27 cellular contexts compared by ENCODE assay signal in the genomic region with DNA sequence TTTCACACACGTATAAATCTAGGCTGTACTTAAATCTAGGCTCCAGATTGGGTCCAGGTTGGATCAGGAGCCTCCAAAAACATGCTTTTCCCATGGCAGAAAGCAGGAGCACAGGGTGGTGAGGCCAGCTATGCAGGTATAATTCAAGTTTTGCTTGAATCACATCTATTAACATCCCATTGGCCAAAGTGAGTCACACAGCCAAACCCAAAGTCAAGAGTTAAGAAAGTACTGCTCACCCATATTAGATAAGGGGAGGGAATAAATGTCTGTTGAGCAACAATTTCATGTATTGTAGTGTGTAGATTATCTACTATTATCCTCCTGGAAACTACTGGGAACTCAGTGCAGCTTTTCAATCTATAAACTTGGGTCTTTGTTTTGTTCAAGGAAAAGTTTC. TPM values are rescaled to one million over a fixed set of nuclear protein-coding genes. Genes with fewer than 3 reads are reported as not detected.
"Had no signal": no experiment of that assay in that cellular context is flagged by ENCODE, and none has a peak within 500 bp of the region (broad histone marks: within the 10 kb centered on the region; RNA-seq: fewer than 3 reads in every experiment).

No MANE protein-coding gene starts in this region.

- ATAC-seq: effector memory CD8-positive, alpha-beta T cell; left cardiac atrium; sciatic nerve; stimulated activated memory B cell treated with anti-CD40 and anti-IgM and Interleukin-4, amounts not matched to agents 10 μg/mL and 1 μg/mL and 100 μg/mL, for 72 hours had no signal

- H3K4me1 Mint-ChIP-seq: immature natural killer cell; naive B cell; stimulated activated memory B cell treated with anti-CD40 and anti-IgM and Interleukin-4, amounts not matched to agents 10 μg/mL and 1 μg/mL and 100 μg/mL, for 72 hours had no signal

- H3K36me3 ChIP-seq: left ventricle myocardium inferior, prostate gland, spleen, transverse colon had no signal

- H3K27me3 Mint-ChIP-seq: dendritic cell treated with granulocyte-macrophage colony-stimulating factor and Interleukin-4, amounts not matched to agents 40 ng/mL and 50 ng/mL, for 4 days; effector memory CD8-positive, alpha-beta T cell; stimulated activated memory B cell treated with anti-CD40 and anti-IgM and Interleukin-4, amounts not matched to agents 10 μg/mL and 1 μg/mL and 100 μg/mL, for 72 hours; stimulated activated naive CD8-positive, alpha-beta T cell treated with anti-CD3 and anti-CD28 coated beads, Interleukin-15, Interleukin-2, amounts not matched to agents 100 ng/mL and 50 ng/mL, for 24 hours had no signal

- H3K4me3 Mint-ChIP-seq: dendritic cell treated with granulocyte-macrophage colony-stimulating factor and Interleukin-4, amounts not matched to agents 40 ng/mL and 50 ng/mL, for 4 days; effector memory CD8-positive, alpha-beta T cell; immature natural killer cell; naive B cell; nephron; stimulated activated memory B cell treated with anti-CD40 and anti-IgM and Interleukin-4, amounts not matched to agents 10 μg/mL and 1 μg/mL and 100 μg/mL, for 72 hours; stimulated activated naive CD8-positive, alpha-beta T cell treated with anti-CD3 and anti-CD28 coated beads, Interleukin-15, Interleukin-2, amounts not matched to agents 100 ng/mL and 50 ng/mL, for 24 hours had no signal

- H2AFZ ChIP-seq: parathyroid adenoma had no signal

- DNase-seq: cerebellar nuclear complex; effector memory CD8-positive, alpha-beta T cell; erythroblast; immature natural killer cell; kidney; left cardiac atrium; left ventricle myocardium inferior; mesendoderm; naive B cell; retina; spleen; stimulated activated CD4-positive, alpha-beta T cell treated with anti-CD3 and anti-CD28 coated beads, Interleukin-15, amount 100 ng/mL, for 24 hours; stimulated activated CD4-positive, alpha-beta T cell treated with anti-CD3 and anti-CD28 coated beads, Interleukin-1b, Interleukin-23, amount 100 ng/mL, for 48 hours; stimulated activated CD4-positive, alpha-beta T cell treated with anti-CD3 and anti-CD28 coated beads, Interleukin-4, amount 100 ng/mL, for 24 hours; transverse colon had no signal

- H3K9me3 ChIP-seq: left ventricle myocardium inferior, prostate gland, spleen, transverse colon had no signal

- H3K27ac Mint-ChIP-seq: dendritic cell treated with granulocyte-macrophage colony-stimulating factor and Interleukin-4, amounts not matched to agents 40 ng/mL and 50 ng/mL, for 4 days; effector memory CD8-positive, alpha-beta T cell; immature natural killer cell; naive B cell; stimulated activated memory B cell treated with anti-CD40 and anti-IgM and Interleukin-4, amounts not matched to agents 10 μg/mL and 1 μg/mL and 100 μg/mL, for 72 hours; stimulated activated naive CD8-positive, alpha-beta T cell treated with anti-CD3 and anti-CD28 coated beads, Interleukin-15, Interleukin-2, amounts not matched to agents 100 ng/mL and 50 ng/mL, for 24 hours had no signal

- H3K9ac ChIP-seq: parathyroid adenoma had no signal

- H3K4me1 ChIP-seq: left ventricle myocardium inferior, parathyroid adenoma, prostate gland, spleen, transverse colon had no signal

- H3K79me2 ChIP-seq: parathyroid adenoma had no signal

- H3K36me3 Mint-ChIP-seq: immature natural killer cell; naive B cell; stimulated activated memory B cell treated with anti-CD40 and anti-IgM and Interleukin-4, amounts not matched to agents 10 μg/mL and 1 μg/mL and 100 μg/mL, for 72 hours had no signal

- H3K27ac ChIP-seq: left ventricle myocardium inferior, parathyroid adenoma, prostate gland, spleen, transverse colon had no signal

- H3K9me3 Mint-ChIP-seq: dendritic cell treated with granulocyte-macrophage colony-stimulating factor and Interleukin-4, amounts not matched to agents 40 ng/mL and 50 ng/mL, for 4 days; effector memory CD8-positive, alpha-beta T cell; immature natural killer cell; nephron; stimulated activated memory B cell treated with anti-CD40 and anti-IgM and Interleukin-4, amounts not matched to agents 10 μg/mL and 1 μg/mL and 100 μg/mL, for 72 hours; stimulated activated naive CD8-positive, alpha-beta T cell treated with anti-CD3 and anti-CD28 coated beads, Interleukin-15, Interleukin-2, amounts not matched to agents 100 ng/mL and 50 ng/mL, for 24 hours had no signal

- H3K4me3 ChIP-seq: left ventricle myocardium inferior, lung, prostate gland, spleen, transverse colon had no signal

- FAIRE-seq: colon, kidney had no signal

- H3K27me3 ChIP-seq: transverse colon had no signal

RNA-seq across cellular contexts. Expression of gene SUPT20HL2, which starts 12.8 kb away (rescaled TPM):
- total RNA-seq: kidney, left cardiac atrium, left ventricle myocardium inferior, lung, sciatic nerve, skeletal muscle tissue, spleen, temporal lobe, transverse colon had no signal
- polyA plus RNA-seq: immature natural killer cell, lung, spleen had no signal

RNA-seq across cellular contexts. Expression of gene SUPT20HL1, which starts 59.4 kb away (rescaled TPM):
- total RNA-seq: kidney, left cardiac atrium, left ventricle myocardium inferior, lung, omental fat pad, sciatic nerve, skeletal muscle tissue, spleen, temporal lobe had no signal
- polyA plus RNA-seq: immature natural killer cell, lung, spleen had no signal
